ENCODE assay signal across 1 cellular context in genomic region chr6:63434936-63435335, GRCh38.
TF ChIP-seq lines count a peak whose summit lies in the region.

No MANE protein-coding gene starts in this region.

TF ChIP-seq in H1, 55 proteins besides CTCF, POLR2A, EP300 and RAD21 (continued from another document):
- TF ChIP-seq MAX (IDR thresholded peaks at IDR 0.05) (no peak), JUND (IDR thresholded peaks at IDR 0.05; ENCODE audit: low read length) (no peak), ATF3 (IDR thresholded peaks at IDR 0.05; ENCODE audit: insufficient read depth, low read depth, low read length) (no peak), ASH2L (IDR thresholded peaks at IDR 0.05; ENCODE audit: low read length) (no peak), EGR1 (IDR thresholded peaks at IDR 0.05; ENCODE audit: borderline replicate concordance, low read depth, low read length) (no peak), SP4 (IDR thresholded peaks at IDR 0.05; ENCODE audit: low read length) (no peak), SIX5 (IDR thresholded peaks at IDR 0.05; ENCODE audit: low read depth, low read length) (no peak), FOSL1 (IDR thresholded peaks at IDR 0.05; ENCODE audit: insufficient read depth, low read depth, low read length) (no peak), HDAC6 (IDR thresholded peaks at IDR 0.05; ENCODE audit: low read depth, low read length) (no peak)
TF ChIP-seq in H1: peak in this region for 0.
